1 cellular context compared by ENCODE assay signal in the genomic region with DNA sequence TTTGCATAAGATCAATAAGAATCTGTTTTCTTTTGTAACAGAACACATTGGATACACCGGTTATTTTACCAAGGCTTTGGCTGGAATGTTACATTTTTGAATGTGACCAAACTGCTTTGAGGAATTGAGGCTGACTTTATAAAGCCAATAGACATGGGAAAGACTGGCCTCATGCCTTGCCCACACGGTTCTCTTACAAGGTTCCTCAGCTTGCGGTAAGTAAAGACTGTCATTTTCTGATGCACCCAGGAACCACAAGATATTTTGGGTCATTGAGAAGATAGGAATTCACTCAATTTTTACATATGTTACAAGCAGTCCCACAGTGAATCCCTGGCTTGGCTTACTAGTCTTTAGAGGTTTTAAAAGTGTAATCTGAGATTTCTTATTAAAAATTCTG.
TF ChIP-seq lines count a peak whose summit lies in the region.

No MANE protein-coding gene starts in this region.

TF ChIP-seq in GM12891, 5 proteins besides CTCF, POLR2A, EP300 and RAD21:
- TF ChIP-seq POU2F2 (IDR thresholded peaks at IDR 0.05; ENCODE audit: low read depth, low read length): no peak
- no peak for TF ChIP-seq SPI1 (IDR thresholded peaks at IDR 0.05; ENCODE audit: low read depth, low read length)
- no peak for TF ChIP-seq POLR2AphosphoS5 (IDR thresholded peaks at IDR 0.05; ENCODE audit: low read depth, low read length)
- TF ChIP-seq PAX5 (IDR thresholded peaks at IDR 0.05; ENCODE audit: insufficient read depth, low read length, severe bottlenecking): no peak
- TF ChIP-seq TAF1 (IDR thresholded peaks at IDR 0.05; ENCODE audit: low read depth, low read length): no peak
